In the genomic region with DNA sequence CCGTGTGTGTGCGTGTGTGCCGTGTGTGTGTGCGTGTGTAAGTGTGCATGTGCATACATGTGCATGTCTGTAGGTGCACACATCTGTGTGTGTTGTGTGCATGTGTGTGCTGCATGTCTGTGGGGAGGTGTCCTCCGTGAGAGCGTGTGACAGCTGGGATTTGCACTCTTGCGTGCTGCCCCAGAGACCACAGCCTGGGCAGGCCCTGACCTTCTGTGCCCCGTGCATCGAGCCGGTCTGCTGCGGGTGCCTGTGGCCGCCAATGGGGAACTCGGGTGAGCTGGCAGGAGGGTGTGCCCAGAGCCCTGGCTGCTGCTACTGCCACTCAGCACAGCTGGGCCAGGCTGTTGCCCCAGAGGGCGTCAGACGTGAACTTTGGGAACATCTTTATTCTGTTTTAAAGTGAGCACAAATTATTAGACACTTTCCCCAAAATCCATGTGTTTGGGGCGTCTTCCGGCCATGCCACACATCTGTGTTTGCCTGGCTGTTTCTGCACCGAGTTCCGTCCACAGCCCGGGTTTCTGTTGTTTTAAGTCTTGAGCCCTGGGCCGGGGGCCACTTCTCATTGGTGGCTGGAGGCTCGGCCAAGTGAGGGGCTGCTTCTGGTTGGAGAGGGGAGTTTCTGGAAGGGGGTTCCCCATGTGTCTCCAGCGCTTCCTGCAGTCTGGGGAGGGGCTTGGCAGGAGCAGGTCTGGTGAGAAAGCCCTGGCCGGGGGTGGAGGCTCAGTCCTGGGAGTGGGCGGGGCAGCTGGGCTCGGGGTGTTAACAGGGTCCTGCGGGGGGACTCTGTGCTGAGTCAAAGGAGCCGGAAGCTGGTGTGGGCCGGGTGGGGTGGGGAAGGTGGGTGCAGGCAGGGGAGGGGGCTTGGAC, we compare ENCODE assay signal across 12 cellular contexts. TPM values are rescaled to one million over a fixed set of nuclear protein-coding genes. Genes with fewer than 3 reads are reported as not detected.
A peak's percentile ranks its signal among the peaks of the same experiment; 100 is the strongest.
DNase-seq lines count a peak whose midpoint lies in the region; ATAC-seq and TF ChIP-seq lines count a peak whose summit lies in the region.
"Had no signal": no experiment of that assay in that cellular context is flagged by ENCODE, and none has a peak within 500 bp of the region (broad histone marks: within the 10 kb centered on the region; RNA-seq: fewer than 3 reads in every experiment).

No MANE protein-coding gene starts in this region.

- peaks cover 13% of the 10 kb centered on the region for H3K27me3 Mint-ChIP-seq in neural progenitor cell (ENCODE audit: insufficient read depth, low read depth)
- H3K27me3 Mint-ChIP-seq: T-helper 17 cell had no signal

- H3K4me1 Mint-ChIP-seq in neural progenitor cell, result peaks cover 10% of the 10 kb centered on the region

- H3K9ac ChIP-seq in neural progenitor cell, result no peak overlapping the region
- H3K9ac ChIP-seq in smooth muscle cell (ENCODE audit: low read depth), result no peak overlapping the region

- peak overlapping the region; percentile 59 for H3K4me3 Mint-ChIP-seq in neural progenitor cell
- H3K4me3 Mint-ChIP-seq: T-helper 17 cell had no signal

- no peak overlapping the region for H2AFZ ChIP-seq in neural progenitor cell (replicated peaks)
- H2AFZ ChIP-seq in smooth muscle cell (ENCODE audit: low read depth), result no peak overlapping the region

- no peaks in the 10 kb centered on the region for H3K36me3 ChIP-seq in neural progenitor cell
- H3K36me3 ChIP-seq in aorta (ENCODE audit: control insufficient read depth in 1 of 2, insufficient read depth in 2 of 2, low read length in 1 of 2), result no peaks in the 10 kb centered on the region
- H3K36me3 ChIP-seq in HAP-1 (replicated peaks), result no peaks in the 10 kb centered on the region
- no peaks in the 10 kb centered on the region for H3K36me3 ChIP-seq in smooth muscle cell (ENCODE audit: low read depth)
- H3K36me3 ChIP-seq: vagina had no signal

- H3K4me2 ChIP-seq in neural progenitor cell (peak overlapping the region; percentile 13), smooth muscle cell (no peak overlapping the region)

- peaks cover 38% of the 10 kb centered on the region for H4K20me1 ChIP-seq in neural progenitor cell (ENCODE audit: low read depth)
- H4K20me1 ChIP-seq in smooth muscle cell (ENCODE audit: low read depth), result peaks cover 95% of the 10 kb centered on the region

- H3K27ac ChIP-seq in RWPE1, result peak overlapping the region; percentile 86
- H3K27ac ChIP-seq in foreskin keratinocyte, result no peak overlapping the region
- H3K27ac ChIP-seq in neural progenitor cell, result no peak overlapping the region
- H3K27ac ChIP-seq in aorta (ENCODE audit: low read depth in 1 of 2, low read length in 2 of 2), result no peak overlapping the region
- no peak overlapping the region for H3K27ac ChIP-seq in smooth muscle cell (ENCODE audit: low read depth)
- H3K27ac ChIP-seq: vagina had no signal

- peaks cover 4% of the 10 kb centered on the region for H3F3A ChIP-seq in neural progenitor cell (ENCODE audit: low read depth)
- H3F3A ChIP-seq in smooth muscle cell (ENCODE audit: low read depth), result no peaks in the 10 kb centered on the region

- no peaks in the 10 kb centered on the region for H3K9me3 ChIP-seq in neural progenitor cell (ENCODE audit: low read depth)
- no peaks in the 10 kb centered on the region for H3K9me3 ChIP-seq in aorta (ENCODE audit: control insufficient read depth, low read length)
- no peaks in the 10 kb centered on the region for H3K9me3 ChIP-seq in HAP-1
- H3K9me3 ChIP-seq in smooth muscle cell (replicated peaks; ENCODE audit: low read depth), result no peaks in the 10 kb centered on the region
- H3K9me3 ChIP-seq: vagina had no signal

- H3K79me2 ChIP-seq in neural progenitor cell (ENCODE audit: low read depth) (peaks cover 1% of the 10 kb centered on the region), smooth muscle cell (ENCODE audit: low read depth) (peaks cover 30% of the 10 kb centered on the region)

- H3K4me3 ChIP-seq in neural progenitor cell (no peak overlapping the region), aorta (ENCODE audit: low read length in 2 of 2) (no peak overlapping the region), HAP-1 (no peak overlapping the region), smooth muscle cell (no peak overlapping the region)
- H3K4me3 ChIP-seq: vagina had no signal

- POLR2A ChIA-PET in RWPE1 (lab: Yijun Ruan, JAX; ENCODE audit: low non-redundant PET), result interaction anchor here (0.7 kb wide), 1 partner anchor 417 kb away, joined by 3 read pairs; no protein-coding TSS in a partner anchor

- DNase-seq in Daoy (ENCODE audit: low read depth) (peak; percentile 64), RWPE1 (ENCODE audit: low spot score) (peak; percentile 56), foreskin keratinocyte (no peak), neural progenitor cell (ENCODE audit: low spot score) (peak; percentile 69), aorta (no peak), NCI-H446 (lab: John Stamatoyannopoulos, UW) (no peak), HAP-1 (ENCODE audit: low spot score in 2 of 2) (no peak), smooth muscle cell (lab: John Stamatoyannopoulos, UW; ENCODE audit: unreplicated experiment) (no peak)
- DNase-seq: DND-41, NCI-H748 treated with DMSO at 0.1 percent for 48 hours, T-helper 17 cell had no signal

- CTCF ChIA-PET in RWPE1 (lab: Yijun Ruan, JAX), result interaction anchor here (0.6 kb wide), 1 partner anchor 61 kb away, joined by 4 read pairs; no protein-coding TSS in a partner anchor

- peak; percentile 64 for ATAC-seq in foreskin keratinocyte
- no peak for ATAC-seq in aorta (ENCODE audit: low FRiP score)
- ATAC-seq: T-helper 17 cell had no signal

- H3K4me1 ChIP-seq in foreskin keratinocyte (peaks cover 3% of the 10 kb centered on the region), neural progenitor cell (peaks cover 13% of the 10 kb centered on the region), aorta (ENCODE audit: control insufficient read depth in 1 of 2, insufficient read depth in 2 of 2, low read length in 2 of 2) (no peaks in the 10 kb centered on the region), HAP-1 (no peaks in the 10 kb centered on the region), smooth muscle cell (ENCODE audit: low read depth) (no peaks in the 10 kb centered on the region)

- no peak for TF ChIP-seq CTCF in RWPE1 (conservative IDR thresholded peaks at IDR 0.05; ENCODE audit: low read depth)
- TF ChIP-seq CTCF in foreskin keratinocyte (conservative IDR thresholded peaks at IDR 0.05), result no peak
- TF ChIP-seq CTCF in neural progenitor cell (IDR thresholded peaks at IDR 0.05), result no peak
- TF ChIP-seq CTCF in smooth muscle cell (IDR thresholded peaks at IDR 0.05; ENCODE audit: borderline replicate concordance, insufficient read depth, poor library complexity, severe bottlenecking), result no peak

- in situ Hi-C loops in HAP-1 (cut with MboI; ENCODE audit: low sequenced_read_pairs), result no loop called here

- no peaks in the 10 kb centered on the region for H3K9me3 Mint-ChIP-seq in neural progenitor cell

- 14 to 15% methylated on average over 27 to 29 of the region's 29 CpGs for WGBS in aorta, 2 donors
- WGBS in smooth muscle cell (ENCODE audit: low lambda C conversion rate), result 66% methylated on average over 22 of the region's 29 CpGs

- H3K27ac Mint-ChIP-seq in neural progenitor cell, result peak overlapping the region; percentile 79
- H3K27ac Mint-ChIP-seq: T-helper 17 cell had no signal

- H3K27me3 ChIP-seq in foreskin keratinocyte (no peaks in the 10 kb centered on the region), neural progenitor cell (no peaks in the 10 kb centered on the region), aorta (ENCODE audit: control insufficient read depth in 1 of 2, insufficient read depth in 2 of 2, low read length in 1 of 2) (no peaks in the 10 kb centered on the region), HAP-1 (ENCODE audit: low read depth) (no peaks in the 10 kb centered on the region), smooth muscle cell (ENCODE audit: low read depth) (no peaks in the 10 kb centered on the region)
- H3K27me3 ChIP-seq: vagina had no signal

- H3K36me3 Mint-ChIP-seq in neural progenitor cell, result peaks cover 2% of the 10 kb centered on the region

- intact Hi-C loops in aorta (cut with DNase I), result no loop called here

RNA-seq across cellular contexts. Expression of a gene that starts 7.6 kb away (rescaled TPM):
- 13.5 and 16.7 TPM in 2 replicates for total RNA-seq in Daoy (2014; rRNA removed; shearing (Covaris generic))
- total RNA-seq in foreskin keratinocyte, result 35.1 and 37.3 TPM in 2 replicates
- 16.9 and 17.0 TPM in 2 replicates for polyA plus RNA-seq in foreskin keratinocyte
- 3.0 and 13.7 TPM in 2 replicates for total RNA-seq in neural progenitor cell (ENCODE audit: low replicate concordance)
- 10 to 100 TPM; 30.0 to 36.2 TPM for total RNA-seq in aorta
- polyA plus RNA-seq in aorta, result 10 to 100 TPM in 1 of 2 donors, 1 to 10 TPM in 1; 6.4 to 16.2 TPM
- total RNA-seq in smooth muscle cell, result 9.8 and 13.7 TPM in 2 replicates
- 5.9 and 7.9 TPM in 2 replicates for polyA plus RNA-seq in smooth muscle cell

RNA-seq across cellular contexts. Expression of a gene that starts 52.0 kb away (rescaled TPM):
- total RNA-seq in Daoy (2014; rRNA removed; shearing (Covaris generic)), result not detected in 2 replicates
- total RNA-seq in foreskin keratinocyte (not detected in 2 replicates), neural progenitor cell (ENCODE audit: low replicate concordance) (not detected in 2 replicates), aorta (1 to 10 TPM in 1 of 2 donors, under 1 TPM in 1; 0.62 to 1.7 TPM), smooth muscle cell (0.09 TPM in 1 of 2 replicates, not detected in the other)
- polyA plus RNA-seq in foreskin keratinocyte (0.02 and 0.03 TPM in 2 replicates), aorta (under 1 TPM in 1 of 2 donors, not detected in 1; 0.38 TPM), smooth muscle cell (0.06 and 2.5 TPM in 2 replicates)
- total RNA-seq: vagina had no signal

Comparison
In these comparisons a context has a peak if more than half of its experiments do, and no peak if none do; other contexts are left out.
1. DNase-seq: peak in Daoy (single experiment), RWPE1 (single experiment) and neural progenitor cell (single experiment); none in foreskin keratinocyte (0 of 2), aorta (0 of 2), NCI-H446 (0 of 2), HAP-1 (0 of 2) and smooth muscle cell (single experiment).